ENCODE assay signal across 16 cellular contexts in the genomic region with DNA sequence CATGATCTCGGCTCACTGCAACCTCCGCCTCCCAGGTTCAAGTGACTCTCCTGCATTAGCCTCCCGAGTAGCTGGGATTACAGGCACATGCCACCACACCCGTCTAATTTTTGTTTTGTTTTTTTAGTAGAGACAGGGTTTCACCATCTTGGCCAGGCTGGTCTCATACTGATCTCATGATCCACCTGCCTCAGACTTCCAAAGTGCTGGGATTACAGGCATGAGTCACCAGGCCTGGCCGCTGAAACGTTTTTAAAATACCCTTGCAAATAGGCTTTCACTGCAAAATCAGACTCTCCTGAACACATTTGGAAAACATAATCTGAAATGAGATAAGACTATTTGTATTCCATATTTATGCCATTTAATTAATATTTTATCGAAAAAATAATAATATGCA.
"Had no signal": no experiment of that assay in that cellular context is flagged by ENCODE, and none has a peak within 500 bp of the region (broad histone marks: within the 10 kb centered on the region; RNA-seq: fewer than 3 reads in every experiment).

No MANE protein-coding gene starts in this region.

- H3K27ac ChIP-seq: foreskin keratinocyte, neural progenitor cell, ovary had no signal

- H3K36me3 Mint-ChIP-seq: immature natural killer cell, neural progenitor cell had no signal

- H3K9me3 Mint-ChIP-seq: neural progenitor cell had no signal

- H3K27me3 ChIP-seq: foreskin keratinocyte, neural progenitor cell, ovary had no signal

- ATAC-seq: foreskin keratinocyte; left colon; left ventricle myocardium superior; natural killer cell treated with Interleukin-12 subunit alpha and Interleukin-12 subunit beta and Interleukin-15 and Interleukin-18, amount 100 ng/mL, for 72 hours; right cardiac atrium had no signal

- H3K4me3 Mint-ChIP-seq: immature natural killer cell; natural killer cell treated with Interleukin-12 subunit alpha and Interleukin-12 subunit beta and Interleukin-15 and Interleukin-18, amount 100 ng/mL, for 72 hours; neural progenitor cell had no signal

- H3K9me3 ChIP-seq: ovary had no signal

- DNase-seq: dermis blood vessel endothelial cell; erythroblast; foreskin keratinocyte; immature natural killer cell; left colon; left ventricle myocardium superior; mesenchymal stem cell; midbrain; nucleus accumbens; ovary; right cardiac atrium; small intestine; stimulated activated CD4-positive, alpha-beta T cell treated with anti-CD3 and anti-CD28 coated beads, Interleukin-12 subunit alpha, Interleukin-12 subunit beta, amount 100 ng/mL, for 4 hours; stimulated activated naive CD4-positive, alpha-beta T cell treated with Interleukin-2 at 50 U/mL for 16 hours had no signal

- H3K27ac Mint-ChIP-seq: immature natural killer cell; natural killer cell treated with Interleukin-12 subunit alpha and Interleukin-12 subunit beta and Interleukin-15 and Interleukin-18, amount 100 ng/mL, for 72 hours; neural progenitor cell had no signal

- H3K27me3 Mint-ChIP-seq: natural killer cell treated with Interleukin-12 subunit alpha and Interleukin-12 subunit beta and Interleukin-15 and Interleukin-18, amount 100 ng/mL, for 72 hours had no signal

- H3K4me1 Mint-ChIP-seq: immature natural killer cell, neural progenitor cell had no signal
